17 cellular contexts compared by ENCODE assay signal in genomic region chr11:86484795-86485166, GRCh38.
DNase-seq lines count a peak whose midpoint lies in the region; ATAC-seq and TF ChIP-seq lines count a peak whose summit lies in the region.
"Had no signal": no experiment of that assay in that cellular context is flagged by ENCODE, and none has a peak within 500 bp of the region (broad histone marks: within the 10 kb centered on the region; RNA-seq: fewer than 3 reads in every experiment).

No MANE protein-coding gene starts in this region.

- no peaks in the 10 kb centered on the region for H3K9me2 ChIP-seq in Karpas-422 (replicated peaks; ENCODE audit: insufficient read depth, low read length)

- H3K27me3 ChIP-seq in RWPE2 (ENCODE audit: insufficient read depth, poor library complexity, severe bottlenecking) (no peaks in the 10 kb centered on the region), gastroesophageal sphincter (no peaks in the 10 kb centered on the region), skeletal muscle satellite cell (ENCODE audit: control insufficient read depth, insufficient read depth, low read length) (no peaks in the 10 kb centered on the region), Karpas-422 (ENCODE audit: low read length) (peaks cover 5% of the 10 kb centered on the region; the same call in 1 of the 2 replicates)
- H3K27me3 ChIP-seq: BE2C had no signal

- H3K36me3 ChIP-seq in RWPE2 (ENCODE audit: low read depth) (no peaks in the 10 kb centered on the region), gastroesophageal sphincter (no peaks in the 10 kb centered on the region), skeletal muscle satellite cell (ENCODE audit: insufficient read depth, low read length) (no peaks in the 10 kb centered on the region), Karpas-422 (ENCODE audit: insufficient read depth, low read length) (no peaks in the 10 kb centered on the region)
- H3K36me3 ChIP-seq: BE2C had no signal

- H3K4me2 ChIP-seq in skeletal muscle satellite cell (ENCODE audit: low read length): peak overlapping the region; percentile 41
- H3K4me2 ChIP-seq in Karpas-422 (ENCODE audit: low read depth, low read length, poor library complexity, severe bottlenecking): no peak overlapping the region
- H3K4me2 ChIP-seq: GM23338 had no signal

- no peak for TF ChIP-seq POLR2A in gastroesophageal sphincter (IDR thresholded peaks at IDR 0.05)

- no peaks in the 10 kb centered on the region for H3K79me2 ChIP-seq in Karpas-422 (ENCODE audit: low read length)

- H3K4me1 ChIP-seq in RWPE2 (ENCODE audit: insufficient read depth, poor library complexity, severe bottlenecking) (peaks cover 23% of the 10 kb centered on the region), gastroesophageal sphincter (peaks cover 0 to 49% (median 19%) of the 10 kb centered on the region in 3 donors), skeletal muscle satellite cell (ENCODE audit: control insufficient read depth, insufficient read depth, low read length) (peaks cover 46% of the 10 kb centered on the region), Karpas-422 (ENCODE audit: low read length) (no peaks in the 10 kb centered on the region)
- H3K4me1 ChIP-seq: BE2C had no signal

- no peak for ATAC-seq in RWPE2 (ENCODE audit: low read depth)
- no peak for ATAC-seq in gastroesophageal sphincter
- no peak for ATAC-seq in HG02759 (IDR thresholded peaks at IDR 0.05; ENCODE audit: unreplicated experiment)
- ATAC-seq: GM23338; left colon; naive thymus-derived CD4-positive, alpha-beta T cell had no signal

- H2AFZ ChIP-seq in Karpas-422 (ENCODE audit: low read length): no peak overlapping the region
- H2AFZ ChIP-seq: GM23338 had no signal

- no peak for TF ChIP-seq CTCF in AG10803 (conservative IDR thresholded peaks at IDR 0.05; ENCODE audit: low read length)
- no peak for TF ChIP-seq CTCF in RWPE2 (IDR thresholded peaks at IDR 0.05; ENCODE audit: poor library complexity, severe bottlenecking)
- no peak for TF ChIP-seq CTCF in gastroesophageal sphincter (IDR thresholded peaks at IDR 0.05)

- WGBS in gastroesophageal sphincter (ENCODE audit: low coverage in 1 of 2), 2 donors: 75 to 100% methylated on average over 1 of the region's 1 CpG

- peak overlapping the region; percentile 56 for H3K9ac ChIP-seq in skeletal muscle satellite cell (ENCODE audit: low read depth, low read length)
- no peak overlapping the region for H3K9ac ChIP-seq in Karpas-422 (ENCODE audit: low read length)

- H3K4me3 ChIP-seq in AG10803 (ENCODE audit: low read length): no peak overlapping the region
- no peak overlapping the region for H3K4me3 ChIP-seq in RWPE2 (ENCODE audit: severe bottlenecking)
- H3K4me3 ChIP-seq in gastroesophageal sphincter: no peak overlapping the region
- H3K4me3 ChIP-seq in skeletal muscle satellite cell (ENCODE audit: low read length): no peak overlapping the region
- H3K4me3 ChIP-seq in Karpas-422 (ENCODE audit: low read length): no peak overlapping the region
- H3K4me3 ChIP-seq: GM23338 had no signal

- TF ChIP-seq EP300 in gastroesophageal sphincter (IDR thresholded peaks at IDR 0.05): no peak

- H4K20me1 ChIP-seq in Karpas-422 (ENCODE audit: insufficient read depth, low read depth, low read length): no peaks in the 10 kb centered on the region

- H3K9me3 ChIP-seq in RWPE2 (ENCODE audit: severe bottlenecking) (no peaks in the 10 kb centered on the region), gastroesophageal sphincter (no peaks in the 10 kb centered on the region), skeletal muscle satellite cell (replicated peaks; ENCODE audit: low read length) (no peaks in the 10 kb centered on the region), Karpas-422 (ENCODE audit: low read length) (no peaks in the 10 kb centered on the region)
- H3K9me3 ChIP-seq: BE2C had no signal

- H3K27ac ChIP-seq in RWPE2 (ENCODE audit: poor library complexity, severe bottlenecking) (peak overlapping the region; percentile 92), gastroesophageal sphincter (peak overlapping the region in 3 of 4 donors; percentile 67 to 74 (median 71)), Karpas-422 (ENCODE audit: low read length) (no peak overlapping the region)

- DNase-seq in AG10803 (ENCODE audit: low read depth) (peak; percentile 69), RWPE2 (ENCODE audit: low spot score) (no peak), Karpas-422 (no peak), NCI-H2196 (lab: John Stamatoyannopoulos, UW; ENCODE audit: unreplicated experiment) (no peak)
- DNase-seq in effector CD4-positive, alpha-beta T cell: no peak
- DNase-seq: activated CD4-positive, CD25-positive, alpha-beta regulatory T cell; BE2C; caudate nucleus; left colon; naive thymus-derived CD4-positive, alpha-beta T cell; NCI-H2107; NCI-H774; stimulated activated CD4-positive, alpha-beta T cell treated with anti-CD3 and anti-CD28 coated beads, Interleukin-2, amount 100 ng/mL, for 24 hours had no signal
